Comparison of ENCODE assay signal across 8 cellular contexts in the genomic region with DNA sequence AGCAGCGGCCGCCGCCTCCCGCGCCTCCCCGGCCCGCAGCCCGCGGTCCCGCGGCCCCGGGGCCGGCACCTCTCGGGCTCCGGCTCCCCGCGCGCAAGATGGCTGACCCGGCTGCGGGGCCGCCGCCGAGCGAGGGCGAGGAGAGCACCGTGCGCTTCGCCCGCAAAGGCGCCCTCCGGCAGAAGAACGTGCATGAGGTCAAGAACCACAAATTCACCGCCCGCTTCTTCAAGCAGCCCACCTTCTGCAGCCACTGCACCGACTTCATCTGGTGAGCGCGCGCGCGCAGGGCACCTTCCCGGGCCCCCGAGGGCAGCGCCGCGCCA. TPM values are rescaled to one million over a fixed set of nuclear protein-coding genes. Genes with fewer than 3 reads are reported as not detected.
A peak's percentile ranks its signal among the peaks of the same experiment; 100 is the strongest.
DNase-seq lines count a peak whose midpoint lies in the region; ATAC-seq and TF ChIP-seq lines count a peak whose summit lies in the region.

No MANE protein-coding gene starts in this region.

- 0% methylated on average over 2 of the region's 45 CpGs for WGBS in lower leg skin, 2 donors

- H3K36me3 Mint-ChIP-seq in CD14-positive monocyte: peaks cover 29 to 32% of the 10 kb centered on the region in 2 donors

- H3K4me3 ChIP-seq in SK-N-MC (peak overlapping the region; percentile 90), lower leg skin (ENCODE audit: low read depth, poor library complexity, severe bottlenecking) (peak overlapping the region; percentile 24)

- no peak for TF ChIP-seq POLR2A in lower leg skin (IDR thresholded peaks at IDR 0.05)

- peak overlapping the region; percentile 99 for H3K4me3 Mint-ChIP-seq in CD14-positive monocyte

- ATAC-seq in GM21367 (IDR thresholded peaks at IDR 0.05; ENCODE audit: unreplicated experiment): peak; percentile 11

- peak overlapping the region in 2 of 7 donors; percentile 45 to 63 for H3K27ac Mint-ChIP-seq in CD14-positive monocyte

- peaks cover 0 to 4% (median 1%) of the 10 kb centered on the region in 7 donors for H3K9me3 Mint-ChIP-seq in CD14-positive monocyte

- TF ChIP-seq CTCF in CD14-positive monocyte (IDR thresholded peaks at IDR 0.05): no peak
- no peak for TF ChIP-seq CTCF in lower leg skin (IDR thresholded peaks at IDR 0.05)

- DNase-seq in CD14-positive monocyte (ENCODE audit: low spot score): no peak
- DNase-seq in SK-N-MC (ENCODE audit: low read depth, low spot score): no peak
- DNase-seq in lower leg skin (ENCODE audit: low spot score in 2 of 2): no peak
- no peak for DNase-seq in NCI-H510A (lab: John Stamatoyannopoulos, UW)
- DNase-seq in cerebellum (ENCODE audit: low spot score): no peak
- no peak for DNase-seq in 8988T
- no peak for DNase-seq in posterior vena cava (ENCODE audit: low spot score)

- H3K9ac ChIP-seq in SK-N-MC (ENCODE audit: insufficient read length): peak overlapping the region; percentile 72

- intact Hi-C loops in CD14-positive monocyte (cut with micrococcal nuclease): loop anchor here (2.0 to 5.0 kb wide), 3 partner anchors 17 to 46 kb away; no protein-coding TSS in a partner anchor
- intact Hi-C loops in lower leg skin (cut with DNase I; ENCODE audit: low total_unique reads): no loop called here
- intact Hi-C loops in posterior vena cava (cut with DNase I): loop anchor here in 1 of 2 donors (10.0 kb wide), 1 partner anchor 79 kb away; no protein-coding TSS in a partner anchor

- no peaks in the 10 kb centered on the region for H3K9me3 ChIP-seq in SK-N-MC (ENCODE audit: low read depth, low read length)

- peaks cover 3 to 6% (median 6%) of the 10 kb centered on the region in 3 donors for H3K27me3 Mint-ChIP-seq in CD14-positive monocyte (ENCODE audit: low read depth in 3 of 3)

- no peak overlapping the region for H3K27ac ChIP-seq in SK-N-MC

- peaks cover 53% of the 10 kb centered on the region for H3K4me1 Mint-ChIP-seq in CD14-positive monocyte

- H3K36me3 ChIP-seq in SK-N-MC (ENCODE audit: insufficient read depth, low read length): peaks cover 20% of the 10 kb centered on the region; the same call in 1 of the 2 replicates

RNA-seq across cellular contexts. Expression of a gene that starts 0.3 kb away (rescaled TPM):
- polyA plus RNA-seq in CD14-positive monocyte: 10 to 100 TPM; 57.4 to 87.4 TPM
- 10 to 100 TPM in 2 of 4 donors, 1 to 10 TPM in 2; 7.4 to 21.6 (median 12.9) TPM for total RNA-seq in lower leg skin
- total RNA-seq in cerebellum: 109 TPM
- total RNA-seq in posterior vena cava: 10 to 100 TPM; 17.5 to 26.9 TPM
